1 cellular context compared by ENCODE assay signal in the genomic region with DNA sequence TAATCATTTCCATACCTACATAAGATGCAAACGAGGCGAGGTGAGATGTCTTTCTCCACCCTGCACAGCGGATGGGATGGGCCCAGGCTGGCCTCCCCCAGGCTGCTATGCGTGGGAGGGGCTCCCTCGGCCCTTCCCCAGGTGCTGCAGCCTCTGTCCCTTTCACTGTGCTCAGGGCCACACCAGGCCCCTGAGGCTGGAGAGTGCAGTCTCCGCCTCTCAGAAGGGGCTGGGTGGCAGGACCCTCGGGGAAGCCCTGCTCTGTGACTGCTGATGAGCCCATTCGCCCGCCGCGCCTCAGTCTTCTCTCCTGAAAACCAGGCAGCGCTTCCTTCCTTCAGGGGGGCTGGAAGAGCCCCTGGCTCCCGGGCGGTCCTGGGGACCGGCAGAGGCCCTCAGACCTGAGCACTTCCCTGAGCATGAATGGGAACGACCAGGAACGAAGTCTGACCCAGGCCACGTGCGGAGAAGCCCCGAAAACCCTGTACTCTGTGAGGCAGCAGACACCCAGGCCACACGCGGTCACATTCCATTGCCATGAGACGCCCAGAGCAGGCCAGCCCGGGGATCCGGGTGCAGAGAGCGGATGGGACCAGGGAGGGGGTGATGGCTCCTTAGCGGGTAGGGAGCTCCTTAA.
TF ChIP-seq lines count a peak whose summit lies in the region.

No MANE protein-coding gene starts in this region.

TF ChIP-seq in HepG2, 621 proteins besides CTCF, POLR2A, EP300 and RAD21 (continued from another document and continues in another):
- TF ChIP-seq, protein P1, sequence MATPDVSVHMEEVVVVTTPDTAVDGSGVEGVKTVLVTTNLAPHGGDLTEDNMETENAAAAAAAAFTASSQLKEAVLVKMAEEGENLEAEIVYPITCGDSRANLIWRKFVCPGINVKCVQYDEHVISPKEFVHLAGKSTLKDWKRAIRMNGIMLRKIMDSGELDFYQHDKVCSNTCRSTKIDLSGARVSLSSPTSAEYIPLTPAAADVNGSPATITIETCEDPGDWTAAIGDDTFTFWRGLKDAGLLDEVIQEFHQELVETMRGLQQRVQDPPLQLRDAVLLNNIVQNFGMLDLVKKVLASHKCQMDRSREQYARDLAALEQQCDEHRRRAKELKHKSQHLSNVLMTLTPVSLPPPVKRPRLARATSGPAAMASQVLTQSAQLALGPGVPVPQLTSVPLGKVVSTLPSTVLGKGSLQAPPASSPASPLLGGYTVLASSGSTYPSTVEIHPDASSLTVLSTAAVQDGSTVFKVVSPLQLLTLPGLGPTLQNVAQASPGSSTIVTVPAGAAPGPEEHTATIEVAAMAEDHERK (CRISPR knock-in tag; IDR thresholded peaks at IDR 0.05; ENCODE audit: low read depth) = no peak
- TF ChIP-seq ZNF652 (CRISPR knock-in tag; IDR thresholded peaks at IDR 0.05; ENCODE audit: borderline replicate concordance, low read depth) (no peak), YY1 (IDR thresholded peaks at IDR 0.05; ENCODE audit: insufficient read depth, insufficient replicate concordance, low read depth, low read length) (no peak), ZNF343 (CRISPR knock-in tag; IDR thresholded peaks at IDR 0.05) (no peak), ELF4 (CRISPR knock-in tag; IDR thresholded peaks at IDR 0.05; ENCODE audit: borderline replicate concordance) (no peak), SNRNP70 (IDR thresholded peaks at IDR 0.05; ENCODE audit: low read depth, low read length) (no peak), ZNF382 (CRISPR knock-in tag; IDR thresholded peaks at IDR 0.05; ENCODE audit: borderline replicate concordance) (no peak), MZF1 (CRISPR knock-in tag; IDR thresholded peaks at IDR 0.05; ENCODE audit: borderline replicate concordance) (no peak), CCDC6 (CRISPR knock-in tag; IDR thresholded peaks at IDR 0.05) (peak; percentile 72; the same call in 1 of the 2 replicates), JUND (CRISPR knock-in tag; IDR thresholded peaks at IDR 0.05) (peak; percentile 53), ETV5 (CRISPR knock-in tag; IDR thresholded peaks at IDR 0.05; ENCODE audit: borderline replicate concordance) (no peak), ZNF557 (CRISPR knock-in tag; IDR thresholded peaks at IDR 0.05) (0 out of 2 replicates have a peak, but pooled peaks have one; percentile 80), ZBTB38 (CRISPR knock-in tag; IDR thresholded peaks at IDR 0.05) (peak; percentile 52; the same call in 1 of the 2 replicates), ZBTB21 (CRISPR knock-in tag; IDR thresholded peaks at IDR 0.05) (no peak), ZNF17 (CRISPR knock-in tag; IDR thresholded peaks at IDR 0.05) (no peak), ZNF20 (CRISPR knock-in tag; IDR thresholded peaks at IDR 0.05) (no peak), SMC3 (IDR thresholded peaks at IDR 0.05; ENCODE audit: low read length) (no peak), NR2F1 (CRISPR knock-in tag; IDR thresholded peaks at IDR 0.05) (no peak), ZSCAN29 (CRISPR knock-in tag; conservative IDR thresholded peaks at IDR 0.05) (no peak), NFRKB (IDR thresholded peaks at IDR 0.05) (no peak), ZNF615 (CRISPR knock-in tag; IDR thresholded peaks at IDR 0.05; ENCODE audit: borderline replicate concordance) (no peak), SYNCRIP (IDR thresholded peaks at IDR 0.05; ENCODE audit: insufficient read depth, low read depth, low read length) (no peak), ARNT2 (CRISPR knock-in tag; IDR thresholded peaks at IDR 0.05; ENCODE audit: low read depth) (peak; percentile 52; the same call in 1 of the 2 replicates), TOPORS (CRISPR knock-in tag; IDR thresholded peaks at IDR 0.05) (no peak), NFIB (CRISPR knock-in tag; IDR thresholded peaks at IDR 0.05; ENCODE audit: borderline replicate concordance) (no peak), ZNF44 (CRISPR knock-in tag; IDR thresholded peaks at IDR 0.05) (no peak), CAMTA2 (CRISPR knock-in tag; IDR thresholded peaks at IDR 0.05; ENCODE audit: borderline replicate concordance) (no peak), PAF1 (CRISPR knock-in tag; IDR thresholded peaks at IDR 0.05) (no peak), TSC22D2 (CRISPR knock-in tag; IDR thresholded peaks at IDR 0.05; ENCODE audit: borderline replicate concordance) (no peak), SMARCC2 (IDR thresholded peaks at IDR 0.05) (no peak), ZSCAN20 (CRISPR knock-in tag; IDR thresholded peaks at IDR 0.05; ENCODE audit: borderline replicate concordance) (no peak), ZNF713 (CRISPR knock-in tag; IDR thresholded peaks at IDR 0.05) (no peak), YEATS2 (CRISPR knock-in tag; IDR thresholded peaks at IDR 0.05; ENCODE audit: borderline replicate concordance) (no peak; the same call in 1 of the 2 replicates), GABPB1 (CRISPR knock-in tag; IDR thresholded peaks at IDR 0.05) (peak; percentile 45), NR2F6 (IDR thresholded peaks at IDR 0.05) (no peak), NR2F6 (CRISPR knock-in tag; IDR thresholded peaks at IDR 0.05) (peak; percentile 46; the same call in 1 of the 2 replicates), ZNF468 (CRISPR knock-in tag; IDR thresholded peaks at IDR 0.05) (no peak), SKI (IDR thresholded peaks at IDR 0.05; ENCODE audit: partially characterized antibody) (no peak), CENPT (CRISPR knock-in tag; IDR thresholded peaks at IDR 0.05; ENCODE audit: low read depth) (peak; percentile 75; the same call in 1 of the 2 replicates), ZNF644 (CRISPR knock-in tag; IDR thresholded peaks at IDR 0.05; ENCODE audit: low read depth) (no peak), CBFB (CRISPR knock-in tag; IDR thresholded peaks at IDR 0.05) (no peak), ZMYM2 (CRISPR knock-in tag; IDR thresholded peaks at IDR 0.05) (no peak), ZNF552 (CRISPR knock-in tag; IDR thresholded peaks at IDR 0.05; ENCODE audit: borderline replicate concordance) (peak; percentile 83; the same call in 1 of the 2 replicates)
- TF ChIP-seq, protein P2, sequence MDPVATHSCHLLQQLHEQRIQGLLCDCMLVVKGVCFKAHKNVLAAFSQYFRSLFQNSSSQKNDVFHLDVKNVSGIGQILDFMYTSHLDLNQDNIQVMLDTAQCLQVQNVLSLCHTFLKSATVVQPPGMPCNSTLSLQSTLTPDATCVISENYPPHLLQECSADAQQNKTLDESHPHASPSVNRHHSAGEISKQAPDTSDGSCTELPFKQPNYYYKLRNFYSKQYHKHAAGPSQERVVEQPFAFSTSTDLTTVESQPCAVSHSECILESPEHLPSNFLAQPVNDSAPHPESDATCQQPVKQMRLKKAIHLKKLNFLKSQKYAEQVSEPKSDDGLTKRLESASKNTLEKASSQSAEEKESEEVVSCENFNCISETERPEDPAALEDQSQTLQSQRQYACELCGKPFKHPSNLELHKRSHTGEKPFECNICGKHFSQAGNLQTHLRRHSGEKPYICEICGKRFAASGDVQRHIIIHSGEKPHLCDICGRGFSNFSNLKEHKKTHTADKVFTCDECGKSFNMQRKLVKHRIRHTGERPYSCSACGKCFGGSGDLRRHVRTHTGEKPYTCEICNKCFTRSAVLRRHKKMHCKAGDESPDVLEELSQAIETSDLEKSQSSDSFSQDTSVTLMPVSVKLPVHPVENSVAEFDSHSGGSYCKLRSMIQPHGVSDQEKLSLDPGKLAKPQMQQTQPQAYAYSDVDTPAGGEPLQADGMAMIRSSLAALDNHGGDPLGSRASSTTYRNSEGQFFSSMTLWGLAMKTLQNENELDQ (CRISPR knock-in tag; IDR thresholded peaks at IDR 0.05; ENCODE audit: borderline replicate concordance) = no peak
- TF ChIP-seq, protein P3, sequence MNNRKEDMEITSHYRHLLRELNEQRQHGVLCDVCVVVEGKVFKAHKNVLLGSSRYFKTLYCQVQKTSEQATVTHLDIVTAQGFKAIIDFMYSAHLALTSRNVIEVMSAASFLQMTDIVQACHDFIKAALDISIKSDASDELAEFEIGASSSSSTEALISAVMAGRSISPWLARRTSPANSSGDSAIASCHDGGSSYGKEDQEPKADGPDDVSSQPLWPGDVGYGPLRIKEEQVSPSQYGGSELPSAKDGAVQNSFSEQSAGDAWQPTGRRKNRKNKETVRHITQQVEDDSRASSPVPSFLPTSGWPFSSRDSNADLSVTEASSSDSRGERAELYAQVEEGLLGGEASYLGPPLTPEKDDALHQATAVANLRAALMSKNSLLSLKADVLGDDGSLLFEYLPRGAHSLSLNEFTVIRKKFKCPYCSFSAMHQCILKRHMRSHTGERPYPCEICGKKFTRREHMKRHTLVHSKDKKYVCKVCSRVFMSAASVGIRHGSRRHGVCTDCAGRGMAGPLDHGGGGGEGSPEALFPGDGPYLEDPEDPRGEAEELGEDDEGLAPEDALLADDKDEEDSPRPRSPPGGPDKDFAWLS (CRISPR knock-in tag; IDR thresholded peaks at IDR 0.05; ENCODE audit: borderline replicate concordance) = no peak
- TF ChIP-seq, protein P4, sequence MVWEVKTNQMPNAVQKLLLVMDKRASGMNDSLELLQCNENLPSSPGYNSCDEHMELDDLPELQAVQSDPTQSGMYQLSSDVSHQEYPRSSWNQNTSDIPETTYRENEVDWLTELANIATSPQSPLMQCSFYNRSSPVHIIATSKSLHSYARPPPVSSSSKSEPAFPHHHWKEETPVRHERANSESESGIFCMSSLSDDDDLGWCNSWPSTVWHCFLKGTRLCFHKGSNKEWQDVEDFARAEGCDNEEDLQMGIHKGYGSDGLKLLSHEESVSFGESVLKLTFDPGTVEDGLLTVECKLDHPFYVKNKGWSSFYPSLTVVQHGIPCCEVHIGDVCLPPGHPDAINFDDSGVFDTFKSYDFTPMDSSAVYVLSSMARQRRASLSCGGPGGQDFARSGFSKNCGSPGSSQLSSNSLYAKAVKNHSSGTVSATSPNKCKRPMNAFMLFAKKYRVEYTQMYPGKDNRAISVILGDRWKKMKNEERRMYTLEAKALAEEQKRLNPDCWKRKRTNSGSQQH (CRISPR knock-in tag; IDR thresholded peaks at IDR 0.05; ENCODE audit: low read depth) = no peak
- TF ChIP-seq, protein P5, sequence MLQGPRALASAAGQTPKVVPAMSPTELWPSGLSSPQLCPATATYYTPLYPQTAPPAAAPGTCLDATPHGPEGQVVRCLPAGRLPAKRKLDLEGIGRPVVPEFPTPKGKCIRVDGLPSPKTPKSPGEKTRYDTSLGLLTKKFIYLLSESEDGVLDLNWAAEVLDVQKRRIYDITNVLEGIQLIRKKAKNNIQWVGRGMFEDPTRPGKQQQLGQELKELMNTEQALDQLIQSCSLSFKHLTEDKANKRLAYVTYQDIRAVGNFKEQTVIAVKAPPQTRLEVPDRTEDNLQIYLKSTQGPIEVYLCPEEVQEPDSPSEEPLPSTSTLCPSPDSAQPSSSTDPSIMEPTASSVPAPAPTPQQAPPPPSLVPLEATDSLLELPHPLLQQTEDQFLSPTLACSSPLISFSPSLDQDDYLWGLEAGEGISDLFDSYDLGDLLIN (CRISPR knock-in tag; IDR thresholded peaks at IDR 0.05; ENCODE audit: borderline replicate concordance) = no peak
- TF ChIP-seq, protein P6, sequence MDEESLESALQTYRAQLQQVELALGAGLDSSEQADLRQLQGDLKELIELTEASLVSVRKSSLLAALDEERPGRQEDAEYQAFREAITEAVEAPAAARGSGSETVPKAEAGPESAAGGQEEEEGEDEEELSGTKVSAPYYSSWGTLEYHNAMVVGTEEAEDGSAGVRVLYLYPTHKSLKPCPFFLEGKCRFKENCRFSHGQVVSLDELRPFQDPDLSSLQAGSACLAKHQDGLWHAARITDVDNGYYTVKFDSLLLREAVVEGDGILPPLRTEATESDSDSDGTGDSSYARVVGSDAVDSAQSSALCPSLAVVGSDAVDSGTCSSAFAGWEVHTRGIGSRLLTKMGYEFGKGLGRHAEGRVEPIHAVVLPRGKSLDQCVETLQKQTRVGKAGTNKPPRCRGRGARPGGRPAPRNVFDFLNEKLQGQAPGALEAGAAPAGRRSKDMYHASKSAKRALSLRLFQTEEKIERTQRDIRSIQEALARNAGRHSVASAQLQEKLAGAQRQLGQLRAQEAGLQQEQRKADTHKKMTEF (CRISPR knock-in tag; IDR thresholded peaks at IDR 0.05) = peak; percentile 55; the same call in 1 of the 2 replicates
- TF ChIP-seq, protein P7, sequence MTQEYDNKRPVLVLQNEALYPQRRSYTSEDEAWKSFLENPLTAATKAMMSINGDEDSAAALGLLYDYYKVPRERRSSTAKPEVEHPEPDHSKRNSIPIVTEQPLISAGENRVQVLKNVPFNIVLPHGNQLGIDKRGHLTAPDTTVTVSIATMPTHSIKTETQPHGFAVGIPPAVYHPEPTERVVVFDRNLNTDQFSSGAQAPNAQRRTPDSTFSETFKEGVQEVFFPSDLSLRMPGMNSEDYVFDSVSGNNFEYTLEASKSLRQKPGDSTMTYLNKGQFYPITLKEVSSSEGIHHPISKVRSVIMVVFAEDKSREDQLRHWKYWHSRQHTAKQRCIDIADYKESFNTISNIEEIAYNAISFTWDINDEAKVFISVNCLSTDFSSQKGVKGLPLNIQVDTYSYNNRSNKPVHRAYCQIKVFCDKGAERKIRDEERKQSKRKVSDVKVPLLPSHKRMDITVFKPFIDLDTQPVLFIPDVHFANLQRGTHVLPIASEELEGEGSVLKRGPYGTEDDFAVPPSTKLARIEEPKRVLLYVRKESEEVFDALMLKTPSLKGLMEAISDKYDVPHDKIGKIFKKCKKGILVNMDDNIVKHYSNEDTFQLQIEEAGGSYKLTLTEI (CRISPR knock-in tag; conservative IDR thresholded peaks at IDR 0.05) = no peak
- TF ChIP-seq, protein P8, sequence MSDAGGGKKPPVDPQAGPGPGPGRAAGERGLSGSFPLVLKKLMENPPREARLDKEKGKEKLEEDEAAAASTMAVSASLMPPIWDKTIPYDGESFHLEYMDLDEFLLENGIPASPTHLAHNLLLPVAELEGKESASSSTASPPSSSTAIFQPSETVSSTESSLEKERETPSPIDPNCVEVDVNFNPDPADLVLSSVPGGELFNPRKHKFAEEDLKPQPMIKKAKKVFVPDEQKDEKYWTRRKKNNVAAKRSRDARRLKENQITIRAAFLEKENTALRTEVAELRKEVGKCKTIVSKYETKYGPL (CRISPR knock-in tag; IDR thresholded peaks at IDR 0.05) = no peak
- TF ChIP-seq, protein P9, sequence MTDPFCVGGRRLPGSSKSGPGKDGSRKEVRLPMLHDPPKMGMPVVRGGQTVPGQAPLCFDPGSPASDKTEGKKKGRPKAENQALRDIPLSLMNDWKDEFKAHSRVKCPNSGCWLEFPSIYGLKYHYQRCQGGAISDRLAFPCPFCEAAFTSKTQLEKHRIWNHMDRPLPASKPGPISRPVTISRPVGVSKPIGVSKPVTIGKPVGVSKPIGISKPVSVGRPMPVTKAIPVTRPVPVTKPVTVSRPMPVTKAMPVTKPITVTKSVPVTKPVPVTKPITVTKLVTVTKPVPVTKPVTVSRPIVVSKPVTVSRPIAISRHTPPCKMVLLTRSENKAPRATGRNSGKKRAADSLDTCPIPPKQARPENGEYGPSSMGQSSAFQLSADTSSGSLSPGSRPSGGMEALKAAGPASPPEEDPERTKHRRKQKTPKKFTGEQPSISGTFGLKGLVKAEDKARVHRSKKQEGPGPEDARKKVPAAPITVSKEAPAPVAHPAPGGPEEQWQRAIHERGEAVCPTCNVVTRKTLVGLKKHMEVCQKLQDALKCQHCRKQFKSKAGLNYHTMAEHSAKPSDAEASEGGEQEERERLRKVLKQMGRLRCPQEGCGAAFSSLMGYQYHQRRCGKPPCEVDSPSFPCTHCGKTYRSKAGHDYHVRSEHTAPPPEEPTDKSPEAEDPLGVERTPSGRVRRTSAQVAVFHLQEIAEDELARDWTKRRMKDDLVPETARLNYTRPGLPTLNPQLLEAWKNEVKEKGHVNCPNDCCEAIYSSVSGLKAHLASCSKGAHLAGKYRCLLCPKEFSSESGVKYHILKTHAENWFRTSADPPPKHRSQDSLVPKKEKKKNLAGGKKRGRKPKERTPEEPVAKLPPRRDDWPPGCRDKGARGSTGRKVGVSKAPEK (CRISPR knock-in tag; IDR thresholded peaks at IDR 0.05; ENCODE audit: borderline replicate concordance) = no peak
